Comparison of ENCODE assay signal across 12 cellular contexts in genomic region chr6:140051521-140052455, GRCh38.
DNase-seq lines count a peak whose midpoint lies in the region; TF ChIP-seq lines count a peak whose summit lies in the region.
"Had no signal": no experiment of that assay in that cellular context is flagged by ENCODE, and none has a peak within 500 bp of the region (broad histone marks: within the 10 kb centered on the region; RNA-seq: fewer than 3 reads in every experiment).

No MANE protein-coding gene starts in this region.

- intact Hi-C loops in testis (cut with DNase I; ENCODE audit: low total_unique reads) = no loop called here

- no peaks in the 10 kb centered on the region for H3K4me1 ChIP-seq in testis
- H3K4me1 ChIP-seq: colonic mucosa had no signal

- no peaks in the 10 kb centered on the region for H3K36me3 ChIP-seq in testis (ENCODE audit: low read depth, missing control alignments)
- H3K36me3 ChIP-seq: colonic mucosa had no signal

- no peak overlapping the region for H3K4me3 ChIP-seq in choroid plexus epithelial cell (ENCODE audit: low read depth, low read length)
- no peak overlapping the region for H3K4me3 ChIP-seq in testis
- H3K4me3 ChIP-seq: colonic mucosa, skin epidermis had no signal

- TF ChIP-seq CTCF in choroid plexus epithelial cell (conservative IDR thresholded peaks at IDR 0.05; ENCODE audit: low read depth, low read length) (no peak), testis (IDR thresholded peaks at IDR 0.05) (no peak)

- peaks cover 7% of the 10 kb centered on the region for H3K27me3 Mint-ChIP-seq in activated naive CD8-positive, alpha-beta T cell treated with anti-CD3 and anti-CD28 coated beads for 36 hours

- no peak for TF ChIP-seq POLR2A in testis (IDR thresholded peaks at IDR 0.05)

- DNase-seq in EL (peak; percentile 98), NCI-H226 (peak; percentile 96), choroid plexus epithelial cell (ENCODE audit: low read depth) (peak; percentile 98), non-pigmented ciliary epithelial cell (ENCODE audit: low read depth) (peak; percentile 98), testis (no peak), MV-4-11 (lab: John Stamatoyannopoulos, UW) (no peak)
- no peak for DNase-seq in activated effector memory CD4-positive, alpha-beta T cell treated with Interleukin-2 at 50 U/mL for 16 hours
- no peak for DNase-seq in activated naive CD8-positive, alpha-beta T cell treated with anti-CD3 and anti-CD28 coated beads for 36 hours
- DNase-seq: colonic mucosa; GF-D8; stimulated activated naive B cell treated with anti-CD40 and anti-IgM and Interleukin-4, amounts not matched to agents 10 μg/mL and 1 μg/mL and 100 μg/mL, for 72 hours had no signal

- H3K36me3 Mint-ChIP-seq in activated naive CD8-positive, alpha-beta T cell treated with anti-CD3 and anti-CD28 coated beads for 36 hours = no peaks in the 10 kb centered on the region
- H3K36me3 Mint-ChIP-seq: stimulated activated naive B cell treated with anti-CD40 and anti-IgM and Interleukin-4, amounts not matched to agents 10 μg/mL and 1 μg/mL and 100 μg/mL, for 72 hours had no signal

- no peaks in the 10 kb centered on the region for H3K9me3 ChIP-seq in testis
- H3K9me3 ChIP-seq: colonic mucosa had no signal

- 81 to 86% methylated on average over 6 of the region's 6 CpGs for WGBS in testis, 2 donors

- H3K27ac ChIP-seq in testis = no peak overlapping the region
- H3K27ac ChIP-seq: colonic mucosa, skin epidermis had no signal

- no peak overlapping the region for H3K27ac Mint-ChIP-seq in activated naive CD8-positive, alpha-beta T cell treated with anti-CD3 and anti-CD28 coated beads for 36 hours
- H3K27ac Mint-ChIP-seq: stimulated activated naive B cell treated with anti-CD40 and anti-IgM and Interleukin-4, amounts not matched to agents 10 μg/mL and 1 μg/mL and 100 μg/mL, for 72 hours had no signal

- H3K4me3 Mint-ChIP-seq in activated naive CD8-positive, alpha-beta T cell treated with anti-CD3 and anti-CD28 coated beads for 36 hours = no peak overlapping the region
- H3K4me3 Mint-ChIP-seq: stimulated activated naive B cell treated with anti-CD40 and anti-IgM and Interleukin-4, amounts not matched to agents 10 μg/mL and 1 μg/mL and 100 μg/mL, for 72 hours had no signal

- no peaks in the 10 kb centered on the region for H3K4me1 Mint-ChIP-seq in activated naive CD8-positive, alpha-beta T cell treated with anti-CD3 and anti-CD28 coated beads for 36 hours
- H3K4me1 Mint-ChIP-seq: stimulated activated naive B cell treated with anti-CD40 and anti-IgM and Interleukin-4, amounts not matched to agents 10 μg/mL and 1 μg/mL and 100 μg/mL, for 72 hours had no signal

- peaks cover 2% of the 10 kb centered on the region for H3K9me3 Mint-ChIP-seq in activated naive CD8-positive, alpha-beta T cell treated with anti-CD3 and anti-CD28 coated beads for 36 hours

- no peaks in the 10 kb centered on the region for H3K27me3 ChIP-seq in testis
- H3K27me3 ChIP-seq: colonic mucosa had no signal

Comparison
In these comparisons a context has a peak if more than half of its experiments do, and no peak if none do; other contexts are left out.
1. DNase-seq: peak in EL (single experiment), NCI-H226 (single experiment), choroid plexus epithelial cell (single experiment) and non-pigmented ciliary epithelial cell (single experiment); none in testis (single experiment), MV-4-11 (single experiment), activated effector memory CD4-positive, alpha-beta T cell treated with Interleukin-2 at 50 U/mL for 16 hours (single experiment) and activated naive CD8-positive, alpha-beta T cell treated with anti-CD3 and anti-CD28 coated beads for 36 hours (single experiment).